1 cellular context compared by ENCODE assay signal in genomic region chr16:69190046-69190588, GRCh38.
TF ChIP-seq lines count a peak whose summit lies in the region.

No MANE protein-coding gene starts in this region.

TF ChIP-seq in HEK293, 187 proteins besides CTCF, POLR2A, EP300 and RAD21 (continued from another document):
- TF ChIP-seq, protein P1, sequence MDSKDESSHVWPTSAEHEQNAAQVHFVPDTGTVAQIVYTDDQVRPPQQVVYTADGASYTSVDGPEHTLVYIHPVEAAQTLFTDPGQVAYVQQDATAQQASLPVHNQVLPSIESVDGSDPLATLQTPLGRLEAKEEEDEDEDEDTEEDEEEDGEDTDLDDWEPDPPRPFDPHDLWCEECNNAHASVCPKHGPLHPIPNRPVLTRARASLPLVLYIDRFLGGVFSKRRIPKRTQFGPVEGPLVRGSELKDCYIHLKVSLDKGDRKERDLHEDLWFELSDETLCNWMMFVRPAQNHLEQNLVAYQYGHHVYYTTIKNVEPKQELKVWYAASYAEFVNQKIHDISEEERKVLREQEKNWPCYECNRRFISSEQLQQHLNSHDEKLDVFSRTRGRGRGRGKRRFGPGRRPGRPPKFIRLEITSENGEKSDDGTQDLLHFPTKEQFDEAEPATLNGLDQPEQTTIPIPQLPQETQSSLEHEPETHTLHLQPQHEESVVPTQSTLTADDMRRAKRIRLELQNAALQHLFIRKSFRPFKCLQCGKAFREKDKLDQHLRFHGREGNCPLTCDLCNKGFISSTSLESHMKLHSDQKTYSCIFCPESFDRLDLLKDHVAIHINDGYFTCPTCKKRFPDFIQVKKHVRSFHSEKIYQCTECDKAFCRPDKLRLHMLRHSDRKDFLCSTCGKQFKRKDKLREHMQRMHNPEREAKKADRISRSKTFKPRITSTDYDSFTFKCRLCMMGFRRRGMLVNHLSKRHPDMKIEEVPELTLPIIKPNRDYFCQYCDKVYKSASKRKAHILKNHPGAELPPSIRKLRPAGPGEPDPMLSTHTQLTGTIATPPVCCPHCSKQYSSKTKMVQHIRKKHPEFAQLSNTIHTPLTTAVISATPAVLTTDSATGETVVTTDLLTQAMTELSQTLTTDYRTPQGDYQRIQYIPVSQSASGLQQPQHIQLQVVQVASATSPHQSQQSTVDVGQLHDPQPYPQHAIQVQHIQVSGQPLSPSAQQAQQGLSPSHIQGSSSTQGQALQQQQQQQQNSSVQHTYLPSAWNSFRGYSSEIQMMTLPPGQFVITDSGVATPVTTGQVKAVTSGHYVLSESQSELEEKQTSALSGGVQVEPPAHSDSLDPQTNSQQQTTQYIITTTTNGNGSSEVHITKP (tag by site-specific recombination; IDR thresholded peaks at IDR 0.05), result peak; percentile 40; the same call in 1 of the 2 replicates
- no peak for TF ChIP-seq ZNF521 (tag by site-specific recombination; IDR thresholded peaks at IDR 0.05)
